In genomic region chr11:21622995-21623394, GRCh38 we compare ENCODE assay signal across 21 cellular contexts.
A peak's percentile ranks its signal among the peaks of the same experiment; 100 is the strongest.
DNase-seq lines count a peak whose midpoint lies in the region; ATAC-seq, FAIRE-seq and TF ChIP-seq lines count a peak whose summit lies in the region.
"Had no signal": no experiment of that assay in that cellular context is flagged by ENCODE, and none has a peak within 500 bp of the region (broad histone marks: within the 10 kb centered on the region; RNA-seq: fewer than 3 reads in every experiment).

No MANE protein-coding gene starts in this region.

- H3K27ac ChIP-seq in breast epithelium (no peak overlapping the region), GM23338 (ENCODE audit: low read depth) (no peak overlapping the region), pancreas (no peak overlapping the region), aorta (ENCODE audit: low read depth in 1 of 2, low read length in 2 of 2) (no peak overlapping the region)
- H3K27ac ChIP-seq: RWPE1, SJCRH30 had no signal

- DNase-seq in MCF 10A (ENCODE audit: unreplicated experiment): peak; percentile 0
- DNase-seq in breast epithelium (ENCODE audit: low spot score in 2 of 2): no peak
- no peak for DNase-seq in GM23338 (ENCODE audit: low spot score)
- no peak for DNase-seq in pancreas
- no peak for DNase-seq in NCI-H524 treated with DMSO at 0.1 percent for 48 hours (lab: John Stamatoyannopoulos, UW)
- no peak for DNase-seq in aorta
- DNase-seq: Calu3; CD4-positive, CD25-positive, alpha-beta regulatory T cell; GDM1; GOT3; NCI-H1417 treated with DMSO at 0.1 percent for 48 hours; NCI-H345; NCI-H526 treated with DMSO at 0.1 percent for 48 hours; OCI-M1; T-helper 2 cell had no signal

- peaks cover 17% of the 10 kb centered on the region; the same call in 1 of the 2 replicates for H3K9me2 ChIP-seq in GM23338 (ENCODE audit: insufficient read depth)

- H3K27ac Mint-ChIP-seq in MCF 10A (ENCODE audit: low read depth, unreplicated experiment) (no peak overlapping the region), GM23338 (no peak overlapping the region)
- H3K27ac Mint-ChIP-seq: B cell; CD4-positive, CD25-positive, alpha-beta regulatory T cell had no signal

- H3K36me3 ChIP-seq in breast epithelium: no peaks in the 10 kb centered on the region
- no peaks in the 10 kb centered on the region for H3K36me3 ChIP-seq in GM23338 (ENCODE audit: insufficient read depth)
- H3K36me3 ChIP-seq in pancreas: no peaks in the 10 kb centered on the region
- H3K36me3 ChIP-seq in aorta (ENCODE audit: control insufficient read depth in 1 of 2, insufficient read depth in 2 of 2, low read length in 1 of 2): no peaks in the 10 kb centered on the region
- H3K36me3 ChIP-seq: SJCRH30 had no signal

- TF ChIP-seq POLR2A in breast epithelium (IDR thresholded peaks at IDR 0.05): no peak

- H3K4me1 ChIP-seq in breast epithelium: no peaks in the 10 kb centered on the region
- H3K4me1 ChIP-seq in GM23338 (ENCODE audit: insufficient read depth): 0 out of 2 replicates have a peak, but pooled peaks cover 8% of the 10 kb centered on the region
- no peaks in the 10 kb centered on the region for H3K4me1 ChIP-seq in pancreas
- no peaks in the 10 kb centered on the region for H3K4me1 ChIP-seq in aorta (ENCODE audit: control insufficient read depth in 1 of 2, insufficient read depth in 2 of 2, low read length in 2 of 2)

- H4K20me1 ChIP-seq in GM23338 (replicated peaks; ENCODE audit: insufficient read depth): no peaks in the 10 kb centered on the region

- ATAC-seq in GM23338: no peak
- peak in 3 of 4 donors; percentile 31 to 67 (median 62) for ATAC-seq in pancreas
- no peak for ATAC-seq in HG03045 (IDR thresholded peaks at IDR 0.05; ENCODE audit: unreplicated experiment)
- ATAC-seq in aorta (ENCODE audit: low FRiP score): no peak

- H3K4me3 Mint-ChIP-seq in MCF 10A (ENCODE audit: unreplicated experiment): no peak overlapping the region
- H3K4me3 Mint-ChIP-seq in GM23338: no peak overlapping the region
- H3K4me3 Mint-ChIP-seq: B cell; CD4-positive, CD25-positive, alpha-beta regulatory T cell had no signal

- POLR2A ChIA-PET in MCF 10A (lab: Yijun Ruan, JAX): no interaction called here

- BruUV-seq in MCF 10A (replicated peaks; lab: Mats Ljungman, UMichigan): no TSS peak

- TF ChIP-seq CTCF in MCF 10A (IDR thresholded peaks at IDR 0.05; ENCODE audit: unreplicated experiment): no peak
- TF ChIP-seq CTCF in breast epithelium (IDR thresholded peaks at IDR 0.05): no peak
- TF ChIP-seq CTCF in GM23338 (conservative IDR thresholded peaks at IDR 0.05; ENCODE audit: low read depth in 2 of 2): no peak
- no peak for TF ChIP-seq CTCF in pancreas (IDR thresholded peaks at IDR 0.05)

- H3K27me3 Mint-ChIP-seq in MCF 10A (ENCODE audit: insufficient read depth, unreplicated experiment) (no peaks in the 10 kb centered on the region), GM23338 (ENCODE audit: insufficient read depth, low read depth, poor library complexity) (no peaks in the 10 kb centered on the region)
- H3K27me3 Mint-ChIP-seq: B cell; CD4-positive, CD25-positive, alpha-beta regulatory T cell had no signal

- H3K9me3 Mint-ChIP-seq in MCF 10A (ENCODE audit: unreplicated experiment): peaks cover 56% of the 10 kb centered on the region
- H3K9me3 Mint-ChIP-seq in GM23338: no peaks in the 10 kb centered on the region; the same call in 2 of the 3 replicates

- H3K9me3 ChIP-seq in breast epithelium: no peaks in the 10 kb centered on the region
- H3K9me3 ChIP-seq in pancreas: no peaks in the 10 kb centered on the region
- H3K9me3 ChIP-seq in aorta (ENCODE audit: control insufficient read depth, low read length): peaks cover 3% of the 10 kb centered on the region
- H3K9me3 ChIP-seq: SJCRH30 had no signal

- H3K4me1 Mint-ChIP-seq in MCF 10A (ENCODE audit: insufficient read depth, unreplicated experiment) (no peaks in the 10 kb centered on the region), GM23338 (peaks cover 9% of the 10 kb centered on the region)
- H3K4me1 Mint-ChIP-seq: B cell; CD4-positive, CD25-positive, alpha-beta regulatory T cell had no signal

- CTCF ChIA-PET in MCF 10A (lab: Yijun Ruan, JAX): no interaction called here

- H3K4me2 ChIP-seq in GM23338: no peak overlapping the region

- WGBS in pancreas, 2 donors: 26 to 34% methylated on average over 3 of the region's 3 CpGs
- 65 to 74% methylated on average over 3 of the region's 3 CpGs for WGBS in aorta, 2 donors

- no peak overlapping the region for H2AFZ ChIP-seq in GM23338

- no peak for FAIRE-seq in pancreas (lab: Jason Lieb, UNC)
- FAIRE-seq: GM12891 had no signal

- intact Hi-C loops in MCF 10A (cut with micrococcal nuclease): no loop called here
- intact Hi-C loops in breast epithelium (cut with DNase I; ENCODE audit: low total_unique reads): loop anchor here (10.0 kb wide), 1 partner anchor 242 kb away; no protein-coding TSS in a partner anchor
- intact Hi-C loops in pancreas (cut with DNase I): no loop called here
- intact Hi-C loops in aorta (cut with DNase I): no loop called here

- no peaks in the 10 kb centered on the region for H3F3A ChIP-seq in GM23338 (replicated peaks; ENCODE audit: low read depth)

- H3K4me3 ChIP-seq in breast epithelium (no peak overlapping the region), GM23338 (no peak overlapping the region), pancreas (no peak overlapping the region), aorta (ENCODE audit: low read length in 2 of 2) (no peak overlapping the region)
- H3K4me3 ChIP-seq: SJCRH30 had no signal

- H3K36me3 Mint-ChIP-seq in MCF 10A (ENCODE audit: insufficient read depth, unreplicated experiment) (no peaks in the 10 kb centered on the region), GM23338 (ENCODE audit: low read depth) (no peaks in the 10 kb centered on the region)
- H3K36me3 Mint-ChIP-seq: CD4-positive, CD25-positive, alpha-beta regulatory T cell had no signal

- H3K79me2 ChIP-seq in GM23338 (replicated peaks; ENCODE audit: insufficient read depth): no peaks in the 10 kb centered on the region

- peaks cover 0 to 4% of the 10 kb centered on the region in 2 donors for H3K27me3 ChIP-seq in breast epithelium
- no peaks in the 10 kb centered on the region for H3K27me3 ChIP-seq in GM23338 (ENCODE audit: insufficient read depth)
- no peaks in the 10 kb centered on the region for H3K27me3 ChIP-seq in pancreas
- H3K27me3 ChIP-seq in aorta (ENCODE audit: control insufficient read depth in 1 of 2, insufficient read depth in 2 of 2, low read length in 1 of 2): no peaks in the 10 kb centered on the region
- H3K27me3 ChIP-seq: SJCRH30 had no signal

TF ChIP-seq in GM23338, 12 proteins besides CTCF, POLR2A, EP300 and RAD21:
- peak; percentile 57 for TF ChIP-seq REST (IDR thresholded peaks at IDR 0.05; ENCODE audit: unreplicated experiment)
- no peak for TF ChIP-seq ZNF114 (CRISPR knock-in tag; IDR thresholded peaks at IDR 0.05)

TF ChIP-seq in PFSK-1, 5 proteins besides CTCF, POLR2A, EP300 and RAD21:
- peak; percentile 91 to 99 for TF ChIP-seq REST (IDR thresholded peaks at IDR 0.05; ENCODE audit: insufficient read depth in 1 of 2, low read depth in 2 of 2, low read length in 2 of 2)
- no peak for TF ChIP-seq FOXP2 (optimal IDR thresholded peaks at IDR 0.05; ENCODE audit: borderline replicate concordance, extremely low read depth, extremely low read length, insufficient read depth)
- 0 out of 2 replicates have a peak, but pooled peaks have one; percentile 22 for TF ChIP-seq SIN3A (IDR thresholded peaks at IDR 0.05; ENCODE audit: borderline replicate concordance, insufficient read depth, low read length)
- TF ChIP-seq TAF1 (IDR thresholded peaks at IDR 0.05; ENCODE audit: borderline replicate concordance, insufficient read depth, low read length): no peak

Comparison
In these comparisons a context has a peak if more than half of its experiments do, and no peak if none do; other contexts are left out.
1. ATAC-seq: peak in pancreas (3 of 4); none in GM23338 (single experiment), HG03045 (single experiment) and aorta (single experiment).